ENCODE assay signal across 33 cellular contexts in genomic region chr11:113729456-113729855, GRCh38. TPM values are rescaled to one million over a fixed set of nuclear protein-coding genes. Genes with fewer than 3 reads are reported as not detected.
DNase-seq lines count a peak whose midpoint lies in the region; ATAC-seq and TF ChIP-seq lines count a peak whose summit lies in the region.
"Had no signal": no experiment of that assay in that cellular context is flagged by ENCODE, and none has a peak within 500 bp of the region (broad histone marks: within the 10 kb centered on the region; RNA-seq: fewer than 3 reads in every experiment).

No MANE protein-coding gene starts in this region.

- DNase-seq in stimulated activated naive CD8-positive, alpha-beta T cell treated with anti-CD3 and anti-CD28 coated beads, Interleukin-15, Interleukin-2, amounts not matched to agents 100 U/mL and 50 U/mL, for 24 hours, result no peak
- DNase-seq in stimulated activated naive CD8-positive, alpha-beta T cell treated with anti-CD3 and anti-CD28 coated beads, Interleukin-15, amount 100 ng/mL, for 72 hours, result no peak
- DNase-seq in WTC11 (ENCODE audit: low spot score) (no peak), head of caudate nucleus (peak in 28 of 42 donors; percentile 12 to 86 (median 46)), left lobe of liver (ENCODE audit: low spot score) (no peak), superior temporal gyrus (ENCODE audit: extremely low spot score) (no peak)
- DNase-seq in stimulated activated CD4-positive, alpha-beta T cell treated with anti-CD3 and anti-CD28 coated beads, Interleukin-15, amount 100 ng/mL, for 24 hours, result no peak
- DNase-seq: activated CD4-positive, alpha-beta T cell treated with anti-CD3 and anti-CD28 coated beads, Interleukin-2, amount 10 ng/mL, durations not matched to agents 7 days and 5 days; activated CD8-positive, alpha-beta memory T cell treated with anti-CD3 and anti-CD28 coated beads, Interleukin-2, amount 10 ng/mL, durations not matched to agents 7 days and 5 days; activated naive CD4-positive, alpha-beta T cell; activated T-cell treated with anti-CD3 and anti-CD28 coated beads, Interleukin-2, amount 50 U/mL, for 48 hours; body of pancreas; CD4-positive, alpha-beta memory T cell; DMS153; effector CD4-positive, alpha-beta T cell; H7; heart right ventricle; left lung; NCI-H1092; NCI-H2029 treated with DMSO at 0.1 percent for 48 hours; NCI-H446; Peyer's patch; sigmoid colon; stimulated activated CD4-positive, alpha-beta T cell treated with anti-CD3 and anti-CD28 coated beads, Interleukin-4, amount 100 ng/mL, for 4 hours; SW 1271; T1000; testis; uterus had no signal

- H3K27ac Mint-ChIP-seq in stimulated activated naive CD8-positive, alpha-beta T cell treated with anti-CD3 and anti-CD28 coated beads, Interleukin-15, amount 100 ng/mL, for 72 hours, result no peak overlapping the region
- no peak overlapping the region for H3K27ac Mint-ChIP-seq in WTC11
- H3K27ac Mint-ChIP-seq: activated CD4-positive, alpha-beta T cell treated with anti-CD3 and anti-CD28 coated beads, Interleukin-2, amount 10 ng/mL, durations not matched to agents 7 days and 5 days; activated CD8-positive, alpha-beta memory T cell treated with anti-CD3 and anti-CD28 coated beads, Interleukin-2, amount 10 ng/mL, durations not matched to agents 7 days and 5 days; CD4-positive, alpha-beta memory T cell; stimulated activated memory B cell treated with anti-CD40 and anti-IgM and Interleukin-4, amounts not matched to agents 10 μg/mL and 1 μg/mL and 100 μg/mL, for 72 hours had no signal

- no peaks in the 10 kb centered on the region for H3K9me3 Mint-ChIP-seq in stimulated activated naive CD8-positive, alpha-beta T cell treated with anti-CD3 and anti-CD28 coated beads, Interleukin-15, amount 100 ng/mL, for 72 hours
- H3K9me3 Mint-ChIP-seq in WTC11, result no peaks in the 10 kb centered on the region
- H3K9me3 Mint-ChIP-seq: activated CD4-positive, alpha-beta T cell treated with anti-CD3 and anti-CD28 coated beads, Interleukin-2, amount 10 ng/mL, durations not matched to agents 7 days and 5 days; stimulated activated memory B cell treated with anti-CD40 and anti-IgM and Interleukin-4, amounts not matched to agents 10 μg/mL and 1 μg/mL and 100 μg/mL, for 72 hours had no signal

- POLR2A ChIA-PET in WTC11 (lab: Charles Lee), result no interaction called here

- no peak overlapping the region for H3K4me3 Mint-ChIP-seq in stimulated activated naive CD8-positive, alpha-beta T cell treated with anti-CD3 and anti-CD28 coated beads, Interleukin-15, amount 100 ng/mL, for 72 hours
- no peak overlapping the region for H3K4me3 Mint-ChIP-seq in WTC11
- H3K4me3 Mint-ChIP-seq: activated CD4-positive, alpha-beta T cell treated with anti-CD3 and anti-CD28 coated beads, Interleukin-2, amount 10 ng/mL, durations not matched to agents 7 days and 5 days; activated CD8-positive, alpha-beta memory T cell treated with anti-CD3 and anti-CD28 coated beads, Interleukin-2, amount 10 ng/mL, durations not matched to agents 7 days and 5 days; CD4-positive, alpha-beta memory T cell; stimulated activated memory B cell treated with anti-CD40 and anti-IgM and Interleukin-4, amounts not matched to agents 10 μg/mL and 1 μg/mL and 100 μg/mL, for 72 hours had no signal

- no peaks in the 10 kb centered on the region for H3K27me3 Mint-ChIP-seq in stimulated activated naive CD8-positive, alpha-beta T cell treated with anti-CD3 and anti-CD28 coated beads, Interleukin-15, amount 100 ng/mL, for 72 hours
- no peaks in the 10 kb centered on the region for H3K27me3 Mint-ChIP-seq in WTC11 (ENCODE audit: low read depth)
- H3K27me3 Mint-ChIP-seq: activated CD4-positive, alpha-beta T cell treated with anti-CD3 and anti-CD28 coated beads, Interleukin-2, amount 10 ng/mL, durations not matched to agents 7 days and 5 days; activated CD8-positive, alpha-beta memory T cell treated with anti-CD3 and anti-CD28 coated beads, Interleukin-2, amount 10 ng/mL, durations not matched to agents 7 days and 5 days; CD4-positive, alpha-beta memory T cell; stimulated activated memory B cell treated with anti-CD40 and anti-IgM and Interleukin-4, amounts not matched to agents 10 μg/mL and 1 μg/mL and 100 μg/mL, for 72 hours had no signal

- no peaks in the 10 kb centered on the region for H3K4me1 Mint-ChIP-seq in stimulated activated naive CD8-positive, alpha-beta T cell treated with anti-CD3 and anti-CD28 coated beads, Interleukin-15, amount 100 ng/mL, for 72 hours
- H3K4me1 Mint-ChIP-seq in WTC11, result no peaks in the 10 kb centered on the region
- H3K4me1 Mint-ChIP-seq: activated CD4-positive, alpha-beta T cell treated with anti-CD3 and anti-CD28 coated beads, Interleukin-2, amount 10 ng/mL, durations not matched to agents 7 days and 5 days; CD4-positive, alpha-beta memory T cell; stimulated activated memory B cell treated with anti-CD40 and anti-IgM and Interleukin-4, amounts not matched to agents 10 μg/mL and 1 μg/mL and 100 μg/mL, for 72 hours had no signal

- intact Hi-C loops in head of caudate nucleus (cut with DNase I), result no loop called here

- CTCF ChIA-PET in WTC11 (lab: Charles Lee), result interaction anchor here (0.9 to 3.0 kb wide), 15 partner anchors 37 to 425 kb away, joined by 3 to 26 read pairs (median 4); partner anchors contain the start of gene TTC12

- TF ChIP-seq CTCF in WTC11 (IDR thresholded peaks at IDR 0.05), result no peak

- peak; percentile 14 for ATAC-seq in stimulated activated naive CD8-positive, alpha-beta T cell treated with anti-CD3 and anti-CD28 coated beads, Interleukin-15, Interleukin-2, amounts not matched to agents 100 U/mL and 50 U/mL, for 24 hours
- no peak for ATAC-seq in stimulated activated naive CD8-positive, alpha-beta T cell treated with anti-CD3 and anti-CD28 coated beads, Interleukin-15, amount 100 ng/mL, for 72 hours
- ATAC-seq in WTC11 (peak; percentile 65), HG03342 (IDR thresholded peaks at IDR 0.05; ENCODE audit: unreplicated experiment) (no peak), left lobe of liver (no peak)
- ATAC-seq: A549; activated CD8-positive, alpha-beta memory T cell treated with anti-CD3 and anti-CD28 coated beads, Interleukin-2, amount 10 ng/mL, durations not matched to agents 7 days and 5 days; body of pancreas; heart right ventricle; stimulated activated memory B cell treated with anti-CD40 and anti-IgM and Interleukin-4, amounts not matched to agents 10 μg/mL and 1 μg/mL and 100 μg/mL, for 72 hours had no signal

- H3K36me3 Mint-ChIP-seq in WTC11, result peaks cover 7% of the 10 kb centered on the region

TF ChIP-seq in WTC11, 78 proteins besides CTCF, POLR2A, EP300 and RAD21:
- TF ChIP-seq GTF2I (CRISPR knock-in tag; conservative IDR thresholded peaks at IDR 0.05), result no peak

RNA-seq across cellular contexts. Expression of gene TMPRSS5, which starts 23.3 kb away (rescaled TPM):
- 0.85 to 1.7 TPM (median 1.1 TPM) in 3 replicates for total RNA-seq in WTC11 (2021)
- 0.65 TPM for total RNA-seq in left lobe of liver

RNA-seq across cellular contexts. Expression of gene ZW10, which starts 44.0 kb away (rescaled TPM):
- total RNA-seq in WTC11 (2021) (17.4 to 18.9 TPM (median 18.0 TPM) in 3 replicates), left lobe of liver (6.3 TPM)

RNA-seq across cellular contexts. Expression of gene CLDN25, which starts 50.1 kb away (rescaled TPM):
- total RNA-seq in WTC11 (2021) (not detected in 3 replicates), left lobe of liver (not detected)
- total RNA-seq: activated CD4-positive, alpha-beta T cell treated with anti-CD3 and anti-CD28 coated beads, Interleukin-2, amount 10 ng/mL, durations not matched to agents 7 days and 5 days; activated CD8-positive, alpha-beta memory T cell treated with anti-CD3 and anti-CD28 coated beads, Interleukin-2, amount 10 ng/mL, durations not matched to agents 7 days and 5 days; body of pancreas; CD4-positive, alpha-beta memory T cell; epithelial cell of proximal tubule; H7; heart right ventricle; left lung; Peyer's patch; prostate gland; sigmoid colon; testis; uterus had no signal

Comparison
In these comparisons a context has a peak if more than half of its experiments do, and no peak if none do; other contexts are left out.
1. ATAC-seq: peak in stimulated activated naive CD8-positive, alpha-beta T cell treated with anti-CD3 and anti-CD28 coated beads, Interleukin-15, Interleukin-2, amounts not matched to agents 100 U/mL and 50 U/mL, for 24 hours (single experiment) and WTC11 (single experiment); none in stimulated activated naive CD8-positive, alpha-beta T cell treated with anti-CD3 and anti-CD28 coated beads, Interleukin-15, amount 100 ng/mL, for 72 hours (single experiment), HG03342 (single experiment) and left lobe of liver (single experiment).
2. DNase-seq: peak in head of caudate nucleus (28 of 42); none in stimulated activated naive CD8-positive, alpha-beta T cell treated with anti-CD3 and anti-CD28 coated beads, Interleukin-15, Interleukin-2, amounts not matched to agents 100 U/mL and 50 U/mL, for 24 hours (single experiment), stimulated activated naive CD8-positive, alpha-beta T cell treated with anti-CD3 and anti-CD28 coated beads, Interleukin-15, amount 100 ng/mL, for 72 hours (0 of 2), WTC11 (single experiment), stimulated activated CD4-positive, alpha-beta T cell treated with anti-CD3 and anti-CD28 coated beads, Interleukin-15, amount 100 ng/mL, for 24 hours (single experiment), left lobe of liver (single experiment) and superior temporal gyrus (single experiment).